8 cellular contexts compared by ENCODE assay signal in the genomic region with DNA sequence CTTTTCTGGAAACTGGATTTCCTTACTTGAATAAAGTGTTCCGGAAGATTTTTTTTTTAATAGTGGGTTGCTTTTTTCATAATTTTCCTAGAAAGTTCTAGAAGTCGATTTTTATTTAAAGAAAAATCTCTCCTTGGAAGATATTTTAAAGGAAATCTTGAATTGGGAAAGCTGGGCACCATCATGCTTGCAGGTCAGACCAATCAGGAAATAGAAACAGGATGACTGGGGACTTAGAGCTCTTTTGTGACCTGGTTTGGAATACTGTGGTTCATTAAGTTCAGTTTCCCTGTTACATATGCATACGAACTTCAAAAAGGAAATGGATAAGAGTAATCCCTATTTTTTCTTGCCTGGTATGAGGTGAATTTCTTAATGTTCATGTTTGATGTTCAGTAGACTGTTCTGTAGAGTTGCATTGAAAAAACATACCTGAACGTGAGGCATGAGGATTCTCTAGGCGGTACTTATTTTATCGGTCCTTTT. TPM values are rescaled to one million over a fixed set of nuclear protein-coding genes. Genes with fewer than 3 reads are reported as not detected.
DNase-seq lines count a peak whose midpoint lies in the region; ATAC-seq and TF ChIP-seq lines count a peak whose summit lies in the region.

No MANE protein-coding gene starts in this region.

- peaks cover 22% of the 10 kb centered on the region for H3K4me1 ChIP-seq in GM23338 (ENCODE audit: insufficient read depth)
- H3K4me1 ChIP-seq in SJCRH30 = no peaks in the 10 kb centered on the region

- H3K27ac Mint-ChIP-seq in GM23338 (no peak overlapping the region), endothelial cell (ENCODE audit: unreplicated experiment) (peak overlapping the region; percentile 90), nephron progenitor cell (peak overlapping the region; percentile 99)

- peaks cover 27% of the 10 kb centered on the region for H3K4me1 Mint-ChIP-seq in GM23338
- H3K4me1 Mint-ChIP-seq in endothelial cell (ENCODE audit: unreplicated experiment) = peaks cover 21% of the 10 kb centered on the region
- peaks cover 71% of the 10 kb centered on the region for H3K4me1 Mint-ChIP-seq in nephron progenitor cell

- DNase-seq in AG08395 (ENCODE audit: low spot score) = peak; percentile 44
- peak; percentile 59 for DNase-seq in GM23338 (ENCODE audit: low spot score)
- DNase-seq in SJCRH30 = peak in 1 of 2 experiments; percentile 37
- no peak for DNase-seq in endothelial cell (ENCODE audit: low spot score)
- DNase-seq in nephron progenitor cell = no peak
- no peak for DNase-seq in stimulated activated CD8-positive, alpha-beta memory T cell treated with anti-CD3 and anti-CD28 coated beads, Interleukin-4, amount 100 ng/mL, for 48 hours

- H3K27me3 ChIP-seq in GM23338 (ENCODE audit: insufficient read depth) (no peaks in the 10 kb centered on the region), SJCRH30 (no peaks in the 10 kb centered on the region)

- TF ChIP-seq CTCF in GM23338 (conservative IDR thresholded peaks at IDR 0.05; ENCODE audit: low read depth in 2 of 2) = no peak
- TF ChIP-seq CTCF in endothelial cell (IDR thresholded peaks at IDR 0.05; ENCODE audit: unreplicated experiment) = no peak
- TF ChIP-seq CTCF in nephron progenitor cell (IDR thresholded peaks at IDR 0.05) = no peak

- H3K9me3 Mint-ChIP-seq in GM23338 (no peaks in the 10 kb centered on the region), endothelial cell (ENCODE audit: unreplicated experiment) (no peaks in the 10 kb centered on the region), nephron progenitor cell (no peaks in the 10 kb centered on the region)

- H2AFZ ChIP-seq in GM23338 = no peak overlapping the region

- H3K36me3 Mint-ChIP-seq in GM23338 (ENCODE audit: low read depth) = no peaks in the 10 kb centered on the region; the same call in 2 of the 3 replicates
- H3K36me3 Mint-ChIP-seq in endothelial cell (ENCODE audit: low read depth, unreplicated experiment) = peaks cover 11% of the 10 kb centered on the region
- H3K36me3 Mint-ChIP-seq in nephron progenitor cell (ENCODE audit: low read depth) = no peaks in the 10 kb centered on the region

- H3K4me3 ChIP-seq in GM23338 (peak overlapping the region; percentile 60), SJCRH30 (peak overlapping the region; percentile 89)

- H3K4me2 ChIP-seq in GM23338 = peak overlapping the region; percentile 82

- H3K79me2 ChIP-seq in GM23338 (replicated peaks; ENCODE audit: insufficient read depth) = peaks cover 57% of the 10 kb centered on the region

- H3K9me2 ChIP-seq in GM23338 (ENCODE audit: insufficient read depth) = no peaks in the 10 kb centered on the region

- H3K9me3 ChIP-seq in SJCRH30 (replicated peaks) = no peaks in the 10 kb centered on the region

- H3K27ac ChIP-seq in GM23338 (ENCODE audit: low read depth) = no peak overlapping the region
- H3K27ac ChIP-seq in SJCRH30 = peak overlapping the region; percentile 63; the same call in 1 of the 2 replicates

- H3K4me3 Mint-ChIP-seq in GM23338 = peak overlapping the region; percentile 99
- peak overlapping the region; percentile 100 for H3K4me3 Mint-ChIP-seq in endothelial cell (ENCODE audit: unreplicated experiment)
- peak overlapping the region; percentile 85 for H3K4me3 Mint-ChIP-seq in nephron progenitor cell

- peaks cover 9% of the 10 kb centered on the region for H3F3A ChIP-seq in GM23338 (replicated peaks; ENCODE audit: low read depth)

- no peak for ATAC-seq in GM23338
- ATAC-seq in HG03521 (IDR thresholded peaks at IDR 0.05; ENCODE audit: unreplicated experiment) = no peak
- ATAC-seq in GM18861 (IDR thresholded peaks at IDR 0.05; ENCODE audit: unreplicated experiment) = no peak

- H4K20me1 ChIP-seq in GM23338 (replicated peaks; ENCODE audit: insufficient read depth) = peaks cover 24% of the 10 kb centered on the region

- H3K27me3 Mint-ChIP-seq in GM23338 (ENCODE audit: insufficient read depth, low read depth, poor library complexity) (peaks cover 9% of the 10 kb centered on the region), endothelial cell (ENCODE audit: unreplicated experiment) (peaks cover 7% of the 10 kb centered on the region), nephron progenitor cell (ENCODE audit: low read depth, poor library complexity) (no peaks in the 10 kb centered on the region)

- no peaks in the 10 kb centered on the region for H3K36me3 ChIP-seq in GM23338 (ENCODE audit: insufficient read depth)
- no peaks in the 10 kb centered on the region for H3K36me3 ChIP-seq in SJCRH30

TF ChIP-seq in GM23338, 12 proteins besides CTCF, POLR2A, EP300 and RAD21 (continues in another document):
- TF ChIP-seq NANOG (IDR thresholded peaks at IDR 0.05; ENCODE audit: borderline replicate concordance) (no peak), EZH2 (IDR thresholded peaks at IDR 0.05; ENCODE audit: low read depth, unreplicated experiment) (no peak), CREB1 (CRISPR knock-in tag; IDR thresholded peaks at IDR 0.05; ENCODE audit: low read depth) (no peak), STAT1 (IDR thresholded peaks at IDR 0.05; ENCODE audit: unreplicated experiment) (no peak), EZH2phosphoT487 (IDR thresholded peaks at IDR 0.05; ENCODE audit: unreplicated experiment) (no peak), ZNF114 (CRISPR knock-in tag; IDR thresholded peaks at IDR 0.05) (no peak), ZNF331 (CRISPR knock-in tag; IDR thresholded peaks at IDR 0.05; ENCODE audit: low read depth) (no peak)
- TF ChIP-seq, protein P1, sequence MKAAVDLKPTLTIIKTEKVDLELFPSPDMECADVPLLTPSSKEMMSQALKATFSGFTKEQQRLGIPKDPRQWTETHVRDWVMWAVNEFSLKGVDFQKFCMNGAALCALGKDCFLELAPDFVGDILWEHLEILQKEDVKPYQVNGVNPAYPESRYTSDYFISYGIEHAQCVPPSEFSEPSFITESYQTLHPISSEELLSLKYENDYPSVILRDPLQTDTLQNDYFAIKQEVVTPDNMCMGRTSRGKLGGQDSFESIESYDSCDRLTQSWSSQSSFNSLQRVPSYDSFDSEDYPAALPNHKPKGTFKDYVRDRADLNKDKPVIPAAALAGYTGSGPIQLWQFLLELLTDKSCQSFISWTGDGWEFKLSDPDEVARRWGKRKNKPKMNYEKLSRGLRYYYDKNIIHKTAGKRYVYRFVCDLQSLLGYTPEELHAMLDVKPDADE (IDR thresholded peaks at IDR 0.05) = no peak
- TF ChIP-seq, protein P2, sequence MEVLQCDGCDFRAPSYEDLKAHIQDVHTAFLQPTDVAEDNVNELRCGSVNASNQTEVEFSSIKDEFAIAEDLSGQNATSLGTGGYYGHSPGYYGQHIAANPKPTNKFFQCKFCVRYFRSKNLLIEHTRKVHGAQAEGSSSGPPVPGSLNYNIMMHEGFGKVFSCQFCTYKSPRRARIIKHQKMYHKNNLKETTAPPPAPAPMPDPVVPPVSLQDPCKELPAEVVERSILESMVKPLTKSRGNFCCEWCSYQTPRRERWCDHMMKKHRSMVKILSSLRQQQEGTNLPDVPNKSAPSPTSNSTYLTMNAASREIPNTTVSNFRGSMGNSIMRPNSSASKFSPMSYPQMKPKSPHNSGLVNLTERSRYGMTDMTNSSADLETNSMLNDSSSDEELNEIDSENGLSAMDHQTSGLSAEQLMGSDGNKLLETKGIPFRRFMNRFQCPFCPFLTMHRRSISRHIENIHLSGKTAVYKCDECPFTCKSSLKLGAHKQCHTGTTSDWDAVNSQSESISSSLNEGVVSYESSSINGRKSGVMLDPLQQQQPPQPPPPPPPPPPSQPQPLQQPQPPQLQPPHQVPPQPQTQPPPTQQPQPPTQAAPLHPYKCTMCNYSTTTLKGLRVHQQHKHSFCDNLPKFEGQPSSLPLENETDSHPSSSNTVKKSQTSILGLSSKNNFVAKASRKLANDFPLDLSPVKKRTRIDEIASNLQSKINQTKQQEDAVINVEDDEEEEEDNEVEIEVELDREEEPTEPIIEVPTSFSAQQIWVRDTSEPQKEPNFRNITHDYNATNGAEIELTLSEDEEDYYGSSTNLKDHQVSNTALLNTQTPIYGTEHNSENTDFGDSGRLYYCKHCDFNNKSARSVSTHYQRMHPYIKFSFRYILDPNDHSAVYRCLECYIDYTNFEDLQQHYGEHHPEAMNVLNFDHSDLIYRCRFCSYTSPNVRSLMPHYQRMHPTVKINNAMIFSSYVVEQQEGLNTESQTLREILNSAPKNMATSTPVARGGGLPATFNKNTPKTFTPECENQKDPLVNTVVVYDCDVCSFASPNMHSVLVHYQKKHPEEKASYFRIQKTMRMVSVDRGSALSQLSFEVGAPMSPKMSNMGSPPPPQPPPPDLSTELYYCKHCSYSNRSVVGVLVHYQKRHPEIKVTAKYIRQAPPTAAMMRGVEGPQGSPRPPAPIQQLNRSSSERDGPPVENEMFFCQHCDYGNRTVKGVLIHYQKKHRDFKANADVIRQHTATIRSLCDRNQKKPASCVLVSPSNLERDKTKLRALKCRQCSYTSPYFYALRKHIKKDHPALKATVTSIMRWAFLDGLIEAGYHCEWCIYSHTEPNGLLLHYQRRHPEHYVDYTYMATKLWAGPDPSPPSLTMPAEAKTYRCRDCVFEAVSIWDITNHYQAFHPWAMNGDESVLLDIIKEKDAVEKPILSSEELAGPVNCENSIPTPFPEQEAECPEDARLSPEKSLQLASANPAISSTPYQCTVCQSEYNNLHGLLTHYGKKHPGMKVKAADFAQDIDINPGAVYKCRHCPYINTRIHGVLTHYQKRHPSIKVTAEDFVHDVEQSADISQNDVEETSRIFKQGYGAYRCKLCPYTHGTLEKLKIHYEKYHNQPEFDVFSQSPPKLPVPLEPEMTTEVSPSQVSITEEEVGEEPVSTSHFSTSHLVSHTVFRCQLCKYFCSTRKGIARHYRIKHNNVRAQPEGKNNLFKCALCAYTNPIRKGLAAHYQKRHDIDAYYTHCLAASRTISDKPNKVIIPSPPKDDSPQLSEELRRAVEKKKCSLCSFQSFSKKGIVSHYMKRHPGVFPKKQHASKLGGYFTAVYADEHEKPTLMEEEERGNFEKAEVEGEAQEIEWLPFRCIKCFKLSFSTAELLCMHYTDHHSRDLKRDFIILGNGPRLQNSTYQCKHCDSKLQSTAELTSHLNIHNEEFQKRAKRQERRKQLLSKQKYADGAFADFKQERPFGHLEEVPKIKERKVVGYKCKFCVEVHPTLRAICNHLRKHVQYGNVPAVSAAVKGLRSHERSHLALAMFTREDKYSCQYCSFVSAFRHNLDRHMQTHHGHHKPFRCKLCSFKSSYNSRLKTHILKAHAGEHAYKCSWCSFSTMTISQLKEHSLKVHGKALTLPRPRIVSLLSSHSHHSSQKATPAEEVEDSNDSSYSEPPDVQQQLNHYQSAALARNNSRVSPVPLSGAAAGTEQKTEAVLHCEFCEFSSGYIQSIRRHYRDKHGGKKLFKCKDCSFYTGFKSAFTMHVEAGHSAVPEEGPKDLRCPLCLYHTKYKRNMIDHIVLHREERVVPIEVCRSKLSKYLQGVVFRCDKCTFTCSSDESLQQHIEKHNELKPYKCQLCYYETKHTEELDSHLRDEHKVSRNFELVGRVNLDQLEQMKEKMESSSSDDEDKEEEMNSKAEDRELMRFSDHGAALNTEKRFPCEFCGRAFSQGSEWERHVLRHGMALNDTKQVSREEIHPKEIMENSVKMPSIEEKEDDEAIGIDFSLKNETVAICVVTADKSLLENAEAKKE (CRISPR knock-in tag; IDR thresholded peaks at IDR 0.05) = no peak

RNA-seq across cellular contexts. Expression of gene NFATC3, which starts 1.2 kb away (rescaled TPM):
- total RNA-seq in GM23338 (2014; rRNA removed; shearing (Covaris generic)) = 34.5 and 40.9 TPM in 2 replicates
- 9.2 and 9.3 TPM in 2 replicates for polyA plus RNA-seq in GM23338 (2016; fragmentation: Nextera tagmentation; extraction: Ambion mirVana)
- total RNA-seq in SJCRH30 (2014; rRNA removed; shearing (Covaris generic)) = 52.7 and 53.9 TPM in 2 replicates
- total RNA-seq in endothelial cell (ENCODE audit: unreplicated experiment) = 38.4 TPM

Comparison
In these comparisons a context has a peak if more than half of its experiments do, and no peak if none do; other contexts are left out.
1. DNase-seq: peak in AG08395 (single experiment) and GM23338 (single experiment); none in endothelial cell (single experiment), nephron progenitor cell (single experiment) and stimulated activated CD8-positive, alpha-beta memory T cell treated with anti-CD3 and anti-CD28 coated beads, Interleukin-4, amount 100 ng/mL, for 48 hours (single experiment).
2. Peak in every context shown above with its lines, with median percentiles within 50 percentile points of each other: H3K4me3 Mint-ChIP-seq.